34 cellular contexts compared by ENCODE assay signal in the genomic region with DNA sequence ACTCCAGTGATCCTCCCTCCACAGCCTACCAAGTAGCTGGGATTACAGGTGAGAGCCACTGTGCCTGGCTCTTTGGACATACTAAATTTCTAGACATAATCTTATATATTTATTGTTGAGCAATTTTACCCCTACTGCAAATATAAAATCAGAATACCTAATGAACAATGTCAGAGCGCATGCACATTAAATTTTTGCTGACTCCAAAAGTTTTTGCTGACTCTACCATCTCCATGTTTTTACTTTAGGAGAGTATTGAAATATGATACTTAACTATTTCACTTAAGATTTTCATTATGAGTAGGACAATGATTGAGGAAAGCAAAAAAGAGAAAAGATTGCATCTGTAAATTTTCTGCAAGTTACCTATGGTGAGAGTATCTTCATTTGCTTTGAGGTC.
"Had no signal": no experiment of that assay in that cellular context is flagged by ENCODE, and none has a peak within 500 bp of the region (broad histone marks: within the 10 kb centered on the region; RNA-seq: fewer than 3 reads in every experiment).

No MANE protein-coding gene starts in this region.

- FAIRE-seq: astrocyte, TTC549 had no signal

- H3K27me3 ChIP-seq: adrenal gland, body of pancreas, brain microvascular endothelial cell, breast epithelium had no signal

- H3K27ac ChIP-seq: adrenal gland, body of pancreas, brain microvascular endothelial cell, breast epithelium, VCaP had no signal

- H3K4me3 ChIP-seq: adrenal gland, body of pancreas, breast epithelium had no signal

- ATAC-seq: activated CD8-positive, alpha-beta T cell treated with anti-CD3 and anti-CD28 coated beads for 36 hours; activated naive CD4-positive, alpha-beta T cell treated with anti-CD3 and anti-CD28 coated beads, Interleukin-2, amount 50 U/mL, for 72 hours; activated T-cell treated with anti-CD3 and anti-CD28 coated beads, Interleukin-2, amount 50 U/mL, for 4 hours; activated T-cell treated with anti-CD3 and anti-CD28 coated beads, Interleukin-2, amount 50 U/mL, for 72 hours; activated T-helper 17 cell treated with anti-CD3 and anti-CD28 coated beads, Interleukin-2, amount 50 U/mL, for 72 hours; body of pancreas had no signal

- H3K4me1 ChIP-seq: adrenal gland, body of pancreas, breast epithelium had no signal

- DNase-seq: activated B cell treated with CpG ODN at 0.5 μM for 24 hours; activated CD4-positive, alpha-beta memory T cell treated with anti-CD3 and anti-CD28 coated beads for 36 hours; activated CD4-positive, alpha-beta T cell treated with anti-CD3 and anti-CD28 coated beads for 4 hours; activated CD4-positive, alpha-beta T cell treated with anti-CD3 and anti-CD28 coated beads, Interleukin-2, amount 10 ng/mL, durations not matched to agents 24 days and 14 days; activated CD4-positive, alpha-beta T cell treated with anti-CD3 and anti-CD28 coated beads, Interleukin-2, amount 50 U/mL, for 1 hour; activated CD4-positive, alpha-beta T cell treated with anti-CD3 and anti-CD28 coated beads, Interleukin-2, amount 50 U/mL, for 4 hours; activated CD4-positive, CD25-positive, alpha-beta regulatory T cell treated with anti-CD3 and anti-CD28 coated beads, Interleukin-2, amount 50 U/mL, for 72 hours; activated CD8-positive, alpha-beta memory T cell treated with anti-CD3 and anti-CD28 coated beads, Interleukin-2, amount 50 U/mL, for 4 hours; activated CD8-positive, alpha-beta T cell treated with anti-CD3 and anti-CD28 coated beads for 36 hours; activated effector memory CD4-positive, alpha-beta T cell treated with anti-CD3 and anti-CD28 coated beads, Interleukin-2, amount 50 U/mL, for 16 hours; activated gamma-delta T cell treated with Interleukin-2 at 50 U/mL for 16 hours; activated naive CD4-positive, alpha-beta T cell; activated naive CD4-positive, alpha-beta T cell treated with anti-CD3 and anti-CD28 coated beads for 36 hours; activated naive CD4-positive, alpha-beta T cell treated with anti-CD3 and anti-CD28 coated beads, Interleukin-2, amount 50 U/mL, for 16 hours; activated naive CD8-positive, alpha-beta T cell treated with anti-CD3 and anti-CD28 coated beads for 36 hours; activated T-cell treated with anti-CD3 and anti-CD28 coated beads for 4 hours; activated T-cell treated with anti-CD3 and anti-CD28 coated beads, Interleukin-2, amount 50 U/mL, for 1 hour; activated T-cell treated with anti-CD3 and anti-CD28 coated beads, Interleukin-2, amount 50 U/mL, for 4 hours; activated T-cell treated with anti-CD3 and anti-CD28 coated beads, Interleukin-2, amount 50 U/mL, for 72 hours; adrenal gland; amniotic stem cell; aorta; body of pancreas; brain microvascular endothelial cell; central memory CD4-positive, alpha-beta T cell; T-helper 1 cell; T-helper 2 cell; T-helper 9 cell had no signal

- H3K36me3 ChIP-seq: adrenal gland, brain microvascular endothelial cell, breast epithelium had no signal
